ENCODE assay signal across 22 cellular contexts in the genomic region with DNA sequence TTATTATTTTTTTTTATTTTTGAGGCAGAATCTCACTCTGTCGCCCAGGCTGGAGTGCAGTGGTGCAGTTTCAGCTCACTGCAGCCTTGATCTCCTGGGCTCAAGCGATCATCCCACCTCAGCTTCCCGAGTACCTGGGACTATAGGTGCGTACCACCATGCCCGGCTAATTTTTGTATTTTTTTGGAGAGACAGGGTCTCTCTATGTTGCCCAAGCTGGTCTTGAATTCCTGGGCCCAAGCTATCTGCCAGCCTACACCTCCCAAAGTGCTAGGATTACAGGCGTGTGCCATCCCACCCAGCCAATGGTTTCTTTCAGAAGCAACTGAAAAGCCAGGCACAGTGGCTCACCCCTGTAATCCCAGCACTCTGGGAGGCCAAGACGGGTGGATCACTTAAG. TPM values are rescaled to one million over a fixed set of nuclear protein-coding genes. Genes with fewer than 3 reads are reported as not detected.
DNase-seq lines count a peak whose midpoint lies in the region; ATAC-seq and TF ChIP-seq lines count a peak whose summit lies in the region.
"Had no signal": no experiment of that assay in that cellular context is flagged by ENCODE, and none has a peak within 500 bp of the region (broad histone marks: within the 10 kb centered on the region; RNA-seq: fewer than 3 reads in every experiment).

No MANE protein-coding gene starts in this region.

- H3K27ac ChIP-seq in vagina: no peak overlapping the region
- H3K27ac ChIP-seq: C4-2B, lower lobe of right lung, prostate gland had no signal

- ATAC-seq in left lobe of liver (no peak), HG02798 (IDR thresholded peaks at IDR 0.05; ENCODE audit: poor library complexity, unreplicated experiment) (no peak)
- ATAC-seq: lower lobe of right lung, mucosa of descending colon, Panc1 had no signal

- DNase-seq in activated naive CD4-positive, alpha-beta T cell treated with anti-CD3 and anti-CD28 coated beads, Interleukin-2, amount 10 ng/mL, durations not matched to agents 7 days and 5 days: no peak
- no peak for DNase-seq in activated naive CD4-positive, alpha-beta T cell (lab: John Stamatoyannopoulos, UW)
- peak; percentile 33 for DNase-seq in activated CD8-positive, alpha-beta memory T cell treated with anti-CD3 and anti-CD28 coated beads, Interleukin-2, amount 50 U/mL, for 48 hours
- DNase-seq in left lobe of liver (ENCODE audit: low spot score) (peak; percentile 30), vagina (ENCODE audit: extremely low spot score in 2 of 2) (peak; percentile 37 to 40), mucosa of gallbladder (ENCODE audit: low spot score) (no peak)
- DNase-seq: ACHN; activated CD4-positive, alpha-beta T cell treated with anti-CD3 and anti-CD28 coated beads for 4 hours; Kasumi-1; kidney; lower lobe of right lung; mucosa of descending colon; NCI-H1694; NCI-H2171 treated with DMSO at 0.1 percent for 48 hours; NCI-H524; substantia nigra had no signal

- peaks cover 23% of the 10 kb centered on the region for H3K27me3 Mint-ChIP-seq in activated naive CD4-positive, alpha-beta T cell treated with anti-CD3 and anti-CD28 coated beads, Interleukin-2, amount 10 ng/mL, durations not matched to agents 7 days and 5 days
- H3K27me3 Mint-ChIP-seq: activated naive CD4-positive, alpha-beta T cell treated with anti-CD3 and anti-CD28 coated beads, Interleukin-2, amount 50 U/mL, for 24 hours had no signal

- peaks cover 54% of the 10 kb centered on the region for H3K4me1 ChIP-seq in vagina

- H3K4me1 Mint-ChIP-seq in activated naive CD4-positive, alpha-beta T cell treated with anti-CD3 and anti-CD28 coated beads, Interleukin-2, amount 10 ng/mL, durations not matched to agents 7 days and 5 days: peaks cover 58% of the 10 kb centered on the region

- H3K9me3 ChIP-seq in vagina: no peaks in the 10 kb centered on the region
- H3K9me3 ChIP-seq: lower lobe of right lung, mucosa of descending colon, prostate gland had no signal

- H3K9me3 Mint-ChIP-seq in activated naive CD4-positive, alpha-beta T cell treated with anti-CD3 and anti-CD28 coated beads, Interleukin-2, amount 10 ng/mL, durations not matched to agents 7 days and 5 days: no peaks in the 10 kb centered on the region
- H3K9me3 Mint-ChIP-seq: activated naive CD4-positive, alpha-beta T cell treated with anti-CD3 and anti-CD28 coated beads, Interleukin-2, amount 50 U/mL, for 24 hours had no signal

- no peak overlapping the region for H3K4me3 Mint-ChIP-seq in activated naive CD4-positive, alpha-beta T cell treated with anti-CD3 and anti-CD28 coated beads, Interleukin-2, amount 10 ng/mL, durations not matched to agents 7 days and 5 days

- no peak overlapping the region for H3K4me3 ChIP-seq in vagina
- H3K4me3 ChIP-seq: lower lobe of right lung, mucosa of descending colon, prostate gland had no signal

- TF ChIP-seq CTCF in vagina (IDR thresholded peaks at IDR 0.05): no peak

- intact Hi-C loops in vagina (cut with DNase I): no loop called here

- no peak for TF ChIP-seq POLR2A in vagina (IDR thresholded peaks at IDR 0.05)

- H3K36me3 ChIP-seq in vagina: peaks cover 0 to 13% of the 10 kb centered on the region in 2 donors

- H3K27ac Mint-ChIP-seq in activated naive CD4-positive, alpha-beta T cell treated with anti-CD3 and anti-CD28 coated beads, Interleukin-2, amount 10 ng/mL, durations not matched to agents 7 days and 5 days: peak overlapping the region; percentile 28
- H3K27ac Mint-ChIP-seq: activated naive CD4-positive, alpha-beta T cell treated with anti-CD3 and anti-CD28 coated beads, Interleukin-2, amount 50 U/mL, for 24 hours had no signal

- CTCF ChIA-PET in activated naive CD4-positive, alpha-beta T cell treated with anti-CD3 and anti-CD28 coated beads, Interleukin-2, amount 10 ng/mL, durations not matched to agents 7 days and 5 days (lab: Charles Lee): interaction anchor here (1.0 to 13.8 kb wide), 4 partner anchors 74 to 111 kb away, joined by 4 to 226 read pairs (median 57); no protein-coding TSS in a partner anchor

- H3K36me3 Mint-ChIP-seq in activated naive CD4-positive, alpha-beta T cell treated with anti-CD3 and anti-CD28 coated beads, Interleukin-2, amount 10 ng/mL, durations not matched to agents 7 days and 5 days: peaks cover 30% of the 10 kb centered on the region

- no peaks in the 10 kb centered on the region for H3K27me3 ChIP-seq in vagina

RNA-seq across cellular contexts. Expression of gene KRTCAP2, which starts 2.3 kb away (rescaled TPM):
- 75.6 TPM for total RNA-seq in left lobe of liver
- 117 TPM for total RNA-seq in vagina
- 158 TPM for total RNA-seq in mucosa of gallbladder

RNA-seq across cellular contexts. Expression of gene TRIM46, which starts 2.8 kb away (rescaled TPM):
- total RNA-seq in left lobe of liver (0.23 TPM), vagina (2.7 TPM), mucosa of gallbladder (0.83 TPM)
- total RNA-seq: cardiac septum had no signal

RNA-seq across cellular contexts. Expression of gene DPM3, which starts 30.5 kb away (rescaled TPM):
- total RNA-seq in left lobe of liver (76.8 TPM), vagina (114 TPM), mucosa of gallbladder (130 TPM)

RNA-seq across cellular contexts. Expression of gene SLC50A1, which starts 35.2 kb away (rescaled TPM):
- total RNA-seq in left lobe of liver: 22.4 TPM
- 11.8 TPM for total RNA-seq in vagina
- total RNA-seq in mucosa of gallbladder: 54.7 TPM

RNA-seq across cellular contexts. Expression of gene THBS3, which starts 36.9 kb away (rescaled TPM):
- total RNA-seq in left lobe of liver (16.8 TPM), vagina (27.3 TPM), mucosa of gallbladder (43.1 TPM)

Comparison
In these comparisons a context has a peak if more than half of its experiments do, and no peak if none do; other contexts are left out.
1. DNase-seq: peak in activated CD8-positive, alpha-beta memory T cell treated with anti-CD3 and anti-CD28 coated beads, Interleukin-2, amount 50 U/mL, for 48 hours (single experiment), left lobe of liver (single experiment) and vagina (2 of 2); none in activated naive CD4-positive, alpha-beta T cell treated with anti-CD3 and anti-CD28 coated beads, Interleukin-2, amount 10 ng/mL, durations not matched to agents 7 days and 5 days (single experiment), activated naive CD4-positive, alpha-beta T cell (0 of 4) and mucosa of gallbladder (single experiment).